Comparison of ENCODE assay signal across 8 cellular contexts in the genomic region with DNA sequence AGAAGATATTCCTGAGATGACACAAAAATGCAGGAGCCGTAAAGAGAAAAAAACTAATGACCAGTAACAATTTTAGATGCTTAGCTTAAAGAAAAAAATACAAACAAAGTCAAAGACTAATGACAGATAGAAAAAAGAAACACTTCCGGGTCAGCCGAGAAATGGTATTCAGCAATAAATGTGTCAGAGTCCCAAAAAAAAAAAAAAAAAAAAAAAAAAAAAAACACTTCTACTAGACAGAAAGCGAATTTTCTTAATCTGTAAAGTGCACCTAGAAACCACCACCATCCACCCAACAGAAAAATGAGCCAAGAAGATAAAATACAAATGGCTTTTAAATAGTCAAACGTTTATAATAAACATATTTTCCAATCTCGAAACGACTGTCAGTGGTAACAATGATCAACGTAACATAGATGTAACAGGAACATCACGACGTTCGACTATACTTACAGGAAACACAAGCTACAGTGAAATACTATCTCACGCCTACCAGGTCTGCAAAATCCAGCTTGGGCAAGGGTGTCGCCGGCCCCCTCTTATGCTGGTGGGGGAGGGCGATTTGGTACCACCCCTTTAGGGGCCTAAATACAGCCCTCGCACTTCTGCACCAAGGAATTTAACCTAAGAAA. TPM values are rescaled to one million over a fixed set of nuclear protein-coding genes. Genes with fewer than 3 reads are reported as not detected.
A peak's percentile ranks its signal among the peaks of the same experiment; 100 is the strongest.
DNase-seq lines count a peak whose midpoint lies in the region; ATAC-seq and TF ChIP-seq lines count a peak whose summit lies in the region.

No MANE protein-coding gene starts in this region.

- peaks cover 21 to 56% (median 48%) of the 10 kb centered on the region in 9 donors for H3K4me1 ChIP-seq in heart right ventricle
- peaks cover 0 to 62% (median 24%) of the 10 kb centered on the region in 3 donors for H3K4me1 ChIP-seq in gastroesophageal sphincter
- H3K4me1 ChIP-seq in smooth muscle cell (ENCODE audit: low read depth): peaks cover 15% of the 10 kb centered on the region

- no peak for TF ChIP-seq EP300 in gastroesophageal sphincter (IDR thresholded peaks at IDR 0.05)

- no peaks in the 10 kb centered on the region for H3K27me3 Mint-ChIP-seq in activated B cell treated with CpG ODN at 0.5 μM for 24 hours

- TF ChIP-seq CTCF in heart right ventricle (IDR thresholded peaks at IDR 0.05) (no peak), activated B cell treated with CpG ODN at 0.5 μM for 24 hours (IDR thresholded peaks at IDR 0.05) (no peak), gastroesophageal sphincter (IDR thresholded peaks at IDR 0.05) (no peak), smooth muscle cell (IDR thresholded peaks at IDR 0.05; ENCODE audit: borderline replicate concordance, insufficient read depth, poor library complexity, severe bottlenecking) (no peak), GM10248 (IDR thresholded peaks at IDR 0.05; ENCODE audit: control extremely low read depth, extremely low read depth, low read depth, missing control alignments) (no peak)

- H3K27ac Mint-ChIP-seq in activated B cell treated with CpG ODN at 0.5 μM for 24 hours: peak overlapping the region; percentile 92

- H3K36me3 ChIP-seq in heart right ventricle (peaks cover 0 to 31% (median under 1%) of the 10 kb centered on the region in 9 donors), gastroesophageal sphincter (peaks cover 0 to 27% of the 10 kb centered on the region in 2 donors), smooth muscle cell (ENCODE audit: low read depth) (no peaks in the 10 kb centered on the region)

- peak overlapping the region; percentile 97 for H3K4me3 Mint-ChIP-seq in activated B cell treated with CpG ODN at 0.5 μM for 24 hours

- no peaks in the 10 kb centered on the region for H3F3A ChIP-seq in smooth muscle cell (ENCODE audit: low read depth)

- H3K4me2 ChIP-seq in smooth muscle cell: peak overlapping the region; percentile 97

- peak overlapping the region; percentile 90 for H3K9ac ChIP-seq in smooth muscle cell (ENCODE audit: low read depth)

- H3K4me1 Mint-ChIP-seq in activated B cell treated with CpG ODN at 0.5 μM for 24 hours: peaks cover 36% of the 10 kb centered on the region

- H2AFZ ChIP-seq in smooth muscle cell (ENCODE audit: low read depth): no peak overlapping the region

- POLR2A ChIA-PET in activated B cell treated with CpG ODN at 0.5 μM for 24 hours (lab: Charles Lee): interaction anchor here (0.6 to 3.2 kb wide), 16 partner anchors 8 to 619 kb away, joined by 3 to 68 read pairs (median 3); partner anchors contain the start of genes ABHD17A and REXO1
- POLR2A ChIA-PET in GM10248 (lab: Yijun Ruan, JAX): interaction anchor here (0.7 to 0.9 kb wide), 3 partner anchors 10 to 98 kb away, joined by 3 to 5 read pairs (median 3); no protein-coding TSS in a partner anchor

- DNase-seq in heart right ventricle (no peak), left cardiac atrium (no peak), activated B cell treated with CpG ODN at 0.5 μM for 24 hours (no peak), smooth muscle cell (lab: John Stamatoyannopoulos, UW; ENCODE audit: unreplicated experiment) (no peak), GM10248 (ENCODE audit: extremely low spot score) (no peak)

- CTCF ChIA-PET in activated B cell treated with CpG ODN at 0.5 μM for 24 hours (lab: Charles Lee) (interaction anchor here (1.0 to 2.8 kb wide), 3 partner anchors 9 to 23 kb away, joined by 3 to 18 read pairs (median 3); no protein-coding TSS in a partner anchor), GM10248 (lab: Yijun Ruan, JAX) (interaction anchor here (0.6 to 3.7 kb wide), 7 partner anchors 9 to 177 kb away, joined by 3 to 23 read pairs (median 4); no protein-coding TSS in a partner anchor)

- H3K27ac ChIP-seq in heart right ventricle (peak overlapping the region in 9 of 10 donors; percentile 93 to 99 (median 95)), gastroesophageal sphincter (peak overlapping the region in 3 of 4 donors; percentile 90 to 97 (median 97)), smooth muscle cell (ENCODE audit: low read depth) (peak overlapping the region; percentile 88)

- WGBS in heart right ventricle, 2 donors: 16 to 22% methylated on average over 16 of the region's 16 CpGs
- WGBS in gastroesophageal sphincter (ENCODE audit: low coverage in 1 of 2), 2 donors: 11 to 16% methylated on average over 12 to 13 of the region's 16 CpGs
- WGBS in smooth muscle cell (ENCODE audit: low lambda C conversion rate): 42% methylated on average over 16 of the region's 16 CpGs

- H3K79me2 ChIP-seq in smooth muscle cell (ENCODE audit: low read depth): peaks cover 36% of the 10 kb centered on the region

- H3K4me3 ChIP-seq in heart right ventricle (peak overlapping the region; percentile 77 to 100 (median 92)), gastroesophageal sphincter (peak overlapping the region; percentile 73 to 75), smooth muscle cell (peak overlapping the region; percentile 65)

- H3K9me3 Mint-ChIP-seq in activated B cell treated with CpG ODN at 0.5 μM for 24 hours: no peaks in the 10 kb centered on the region

- no peaks in the 10 kb centered on the region for H3K27me3 ChIP-seq in heart right ventricle
- H3K27me3 ChIP-seq in gastroesophageal sphincter: no peaks in the 10 kb centered on the region
- H3K27me3 ChIP-seq in smooth muscle cell (ENCODE audit: low read depth): no peaks in the 10 kb centered on the region

- H4K20me1 ChIP-seq in smooth muscle cell (ENCODE audit: low read depth): peaks cover 47% of the 10 kb centered on the region

- no peak for TF ChIP-seq POLR2A in gastroesophageal sphincter (IDR thresholded peaks at IDR 0.05)

- H3K9me3 ChIP-seq in heart right ventricle: no peaks in the 10 kb centered on the region
- no peaks in the 10 kb centered on the region for H3K9me3 ChIP-seq in gastroesophageal sphincter
- H3K9me3 ChIP-seq in smooth muscle cell (replicated peaks; ENCODE audit: low read depth): no peaks in the 10 kb centered on the region

- H3K36me3 Mint-ChIP-seq in activated B cell treated with CpG ODN at 0.5 μM for 24 hours (ENCODE audit: low read depth): peaks cover 24% of the 10 kb centered on the region

- ATAC-seq in heart right ventricle (no peak), left cardiac atrium (no peak), activated B cell treated with CpG ODN at 0.5 μM for 24 hours (ENCODE audit: low read depth) (no peak), gastroesophageal sphincter (no peak), GM18519 (IDR thresholded peaks at IDR 0.05; ENCODE audit: low FRiP score, unreplicated experiment) (no peak), GM21529 (IDR thresholded peaks at IDR 0.05; ENCODE audit: unreplicated experiment) (no peak)

- intact Hi-C loops in heart right ventricle (cut with DNase I) (loop anchor here in 1 of 10 donors (2.0 kb wide), 1 partner anchor 26 kb away; the partner anchor contains the start of gene REXO1), left cardiac atrium (cut with DNase I) (no loop called here), activated B cell treated with CpG ODN at 0.5 μM for 24 hours (cut with micrococcal nuclease) (no loop called here)

RNA-seq across cellular contexts. Expression of gene ABHD17A, which starts 10.6 kb away (rescaled TPM):
- total RNA-seq in heart right ventricle (10 to 100 TPM; 45.1 to 68.0 (median 57.0) TPM), left cardiac atrium (10 to 100 TPM; 60.8 to 66.1 TPM), activated B cell treated with CpG ODN at 0.5 μM for 24 hours (57.4 and 64.3 TPM in 2 replicates), gastroesophageal sphincter (100 to 1,000 TPM in 1 of 4 donors, 10 to 100 TPM in 3; 80.0 to 117 (median 91.0) TPM), smooth muscle cell (42.9 and 49.2 TPM in 2 replicates)
- polyA plus RNA-seq in heart right ventricle (100 to 1,000 TPM in 1 of 2 donors, 10 to 100 TPM in 1; 93.6 to 185 TPM), smooth muscle cell (98.3 and 106 TPM in 2 replicates)

RNA-seq across cellular contexts. Expression of gene KLF16, which starts 11.3 kb away (rescaled TPM):
- 10 to 100 TPM in 4 of 10 donors, 1 to 10 TPM in 6; 5.0 to 13.4 (median 7.6) TPM for total RNA-seq in heart right ventricle
- 1 to 10 TPM; 4.0 to 8.6 TPM for polyA plus RNA-seq in heart right ventricle
- total RNA-seq in left cardiac atrium: 10 to 100 TPM in 1 of 2 donors, 1 to 10 TPM in 1; 9.9 to 12.9 TPM
- total RNA-seq in activated B cell treated with CpG ODN at 0.5 μM for 24 hours: 21.5 and 25.2 TPM in 2 replicates
- total RNA-seq in gastroesophageal sphincter: 1 to 10 TPM; 1.4 to 7.1 (median 5.5) TPM
- 4.3 and 5.8 TPM in 2 replicates for total RNA-seq in smooth muscle cell
- polyA plus RNA-seq in smooth muscle cell: 15.4 and 16.7 TPM in 2 replicates

RNA-seq across cellular contexts. Expression of gene REXO1, which starts 26.4 kb away (rescaled TPM):
- total RNA-seq in heart right ventricle (10 to 100 TPM; 13.1 to 20.1 (median 16.5) TPM), left cardiac atrium (10 to 100 TPM; 14.8 to 22.3 TPM), activated B cell treated with CpG ODN at 0.5 μM for 24 hours (56.3 and 69.6 TPM in 2 replicates), gastroesophageal sphincter (10 to 100 TPM; 11.4 to 29.9 (median 16.1) TPM), smooth muscle cell (5.0 and 10.6 TPM in 2 replicates)
- polyA plus RNA-seq in heart right ventricle (10 to 100 TPM; 13.1 to 20.6 TPM), smooth muscle cell (11.6 and 17.9 TPM in 2 replicates)

RNA-seq across cellular contexts. Expression of gene ADAT3, which starts 30.5 kb away (rescaled TPM):
- total RNA-seq in heart right ventricle (1 to 10 TPM in 9 of 10 donors, under 1 TPM in 1; 0.94 to 3.2 (median 1.4) TPM), left cardiac atrium (1 to 10 TPM; 2.3 to 3.0 TPM), activated B cell treated with CpG ODN at 0.5 μM for 24 hours (8.5 and 14.1 TPM in 2 replicates), gastroesophageal sphincter (1 to 10 TPM in 3 of 4 donors, under 1 TPM in 1; 0.47 to 4.2 (median 2.3) TPM), smooth muscle cell (0.49 and 0.58 TPM in 2 replicates)
- polyA plus RNA-seq in heart right ventricle (1 to 10 TPM; 2.0 to 4.3 TPM), smooth muscle cell (2.0 and 4.8 TPM in 2 replicates)

RNA-seq across cellular contexts. Expression of gene SCAMP4, which starts 30.5 kb away (rescaled TPM):
- total RNA-seq in heart right ventricle: 10 to 100 TPM; 11.7 to 24.2 (median 14.4) TPM
- 10 to 100 TPM; 17.0 to 22.1 TPM for polyA plus RNA-seq in heart right ventricle
- total RNA-seq in left cardiac atrium: 10 to 100 TPM; 21.4 to 22.8 TPM
- 47.6 and 59.7 TPM in 2 replicates for total RNA-seq in activated B cell treated with CpG ODN at 0.5 μM for 24 hours
- 10 to 100 TPM; 48.6 to 73.4 (median 58.1) TPM for total RNA-seq in gastroesophageal sphincter
- total RNA-seq in smooth muscle cell: 72.6 and 96.9 TPM in 2 replicates
- 54.5 and 74.1 TPM in 2 replicates for polyA plus RNA-seq in smooth muscle cell
